1 cellular context compared by ENCODE assay signal in genomic region chr15:78988361-78988911, GRCh38.
TF ChIP-seq lines count a peak whose summit lies in the region.

No MANE protein-coding gene starts in this region.

TF ChIP-seq in HepG2, 621 proteins besides CTCF, POLR2A, EP300 and RAD21 (continues in another document):
- TF ChIP-seq RBM39 (IDR thresholded peaks at IDR 0.05; ENCODE audit: low read depth, low read length, poor library complexity, severe bottlenecking): no peak
- 0 out of 2 replicates have a peak, but pooled peaks have one; percentile 81 for TF ChIP-seq FOXC1 (CRISPR knock-in tag; IDR thresholded peaks at IDR 0.05; ENCODE audit: borderline replicate concordance)
- TF ChIP-seq ZNF772 (CRISPR knock-in tag; IDR thresholded peaks at IDR 0.05): peak; percentile 61; the same call in 1 of the 2 replicates
- peak; percentile 59; the same call in 1 of the 2 replicates for TF ChIP-seq NFIC (IDR thresholded peaks at IDR 0.05; ENCODE audit: low read length)
- TF ChIP-seq ZBTB38 (CRISPR knock-in tag; IDR thresholded peaks at IDR 0.05): peak; percentile 44
- no peak for TF ChIP-seq ZNF484 (CRISPR knock-in tag; IDR thresholded peaks at IDR 0.05; ENCODE audit: borderline replicate concordance, low read depth)
- TF ChIP-seq ATF4 (CRISPR knock-in tag; IDR thresholded peaks at IDR 0.05): peak in 1 of 2 experiments; percentile 61; a peak in 1 of 4 replicates
- peak; percentile 99 for TF ChIP-seq ZNF362 (CRISPR knock-in tag; IDR thresholded peaks at IDR 0.05; ENCODE audit: borderline replicate concordance)
- peak; percentile 72; the same call in 1 of the 2 replicates for TF ChIP-seq ZSCAN21 (CRISPR knock-in tag; IDR thresholded peaks at IDR 0.05; ENCODE audit: borderline replicate concordance)
- TF ChIP-seq ZNF546 (CRISPR knock-in tag; conservative IDR thresholded peaks at IDR 0.05): no peak
- TF ChIP-seq ZUFSP (CRISPR knock-in tag; IDR thresholded peaks at IDR 0.05; ENCODE audit: borderline replicate concordance): no peak
- peak; percentile 77; the same call in 1 of the 2 replicates for TF ChIP-seq MXD4 (CRISPR knock-in tag; IDR thresholded peaks at IDR 0.05)
- 0 out of 2 replicates have a peak, but pooled peaks have one; percentile 54 for TF ChIP-seq ZSCAN22 (CRISPR knock-in tag; IDR thresholded peaks at IDR 0.05)
- TF ChIP-seq FOXP4 (CRISPR knock-in tag; IDR thresholded peaks at IDR 0.05): peak; percentile 76
- TF ChIP-seq ZBTB44 (CRISPR knock-in tag; IDR thresholded peaks at IDR 0.05): no peak
- TF ChIP-seq ZNF609 (CRISPR knock-in tag; IDR thresholded peaks at IDR 0.05; ENCODE audit: borderline replicate concordance): peak; percentile 65; the same call in 1 of the 2 replicates
- TF ChIP-seq ZNF574 (CRISPR knock-in tag; IDR thresholded peaks at IDR 0.05): peak; percentile 74
- peak; percentile 98 for TF ChIP-seq ARNTL (CRISPR knock-in tag; IDR thresholded peaks at IDR 0.05)
- TF ChIP-seq IKZF1 (IDR thresholded peaks at IDR 0.05): no peak
- TF ChIP-seq SIX4 (CRISPR knock-in tag; IDR thresholded peaks at IDR 0.05): no peak
- TF ChIP-seq ZNF703 (CRISPR knock-in tag; IDR thresholded peaks at IDR 0.05; ENCODE audit: borderline replicate concordance): 0 out of 2 replicates have a peak, but pooled peaks have one; percentile 40
- TF ChIP-seq AGO2 (optimal IDR thresholded peaks at IDR 0.05; ENCODE audit: low read depth, low read length): no peak
- 0 out of 2 replicates have a peak, but pooled peaks have one; percentile 16 for TF ChIP-seq ZNF296 (CRISPR knock-in tag; conservative IDR thresholded peaks at IDR 0.05)
- no peak for TF ChIP-seq CC2D1A (CRISPR knock-in tag; IDR thresholded peaks at IDR 0.05)
- no peak for TF ChIP-seq ZNF30 (CRISPR knock-in tag; IDR thresholded peaks at IDR 0.05)
- no peak for TF ChIP-seq ZNF180 (CRISPR knock-in tag; IDR thresholded peaks at IDR 0.05; ENCODE audit: borderline replicate concordance, low read depth)
- TF ChIP-seq ZNF616 (CRISPR knock-in tag; IDR thresholded peaks at IDR 0.05; ENCODE audit: low read depth): no peak
- TF ChIP-seq ARID4A (CRISPR knock-in tag; IDR thresholded peaks at IDR 0.05; ENCODE audit: borderline replicate concordance): peak; percentile 67; the same call in 1 of the 2 replicates
- TF ChIP-seq ZNF605 (CRISPR knock-in tag; IDR thresholded peaks at IDR 0.05): peak; percentile 92; the same call in 1 of the 2 replicates
- peak; percentile 93 for TF ChIP-seq TGIF2 (CRISPR knock-in tag; IDR thresholded peaks at IDR 0.05)
- no peak for TF ChIP-seq TRIM22 (IDR thresholded peaks at IDR 0.05)
- TF ChIP-seq ZNF124 (CRISPR knock-in tag; IDR thresholded peaks at IDR 0.05): peak; percentile 88
- 0 out of 2 replicates have a peak, but pooled peaks have one; percentile 77 for TF ChIP-seq ZNF264 (CRISPR knock-in tag; IDR thresholded peaks at IDR 0.05)
- no peak for TF ChIP-seq ZNF597 (CRISPR knock-in tag; IDR thresholded peaks at IDR 0.05)
